ENCODE assay signal across 11 cellular contexts in genomic region chr7:158442260-158442659, GRCh38.
DNase-seq lines count a peak whose midpoint lies in the region; ATAC-seq, FAIRE-seq and TF ChIP-seq lines count a peak whose summit lies in the region.
"Had no signal": no experiment of that assay in that cellular context is flagged by ENCODE, and none has a peak within 500 bp of the region (broad histone marks: within the 10 kb centered on the region; RNA-seq: fewer than 3 reads in every experiment).

No MANE protein-coding gene starts in this region.

- peak; percentile 45; the same call in 1 of the 2 replicates for ATAC-seq in PC-3
- no peak for ATAC-seq in GM18861 (IDR thresholded peaks at IDR 0.05; ENCODE audit: unreplicated experiment)

- H3K4me3 ChIP-seq in PC-3 (ENCODE audit: low read length) (no peak overlapping the region), kidney (ENCODE audit: low read length in 2 of 2) (no peak overlapping the region)
- H3K4me3 ChIP-seq: coronary artery had no signal

- no TSS peak for BruUV-seq in PC-3 (replicated peaks; lab: Mats Ljungman, UMichigan)

- DNase-seq in COLO668 (lab: John Stamatoyannopoulos, UW; ENCODE audit: unreplicated experiment) (peak; percentile 10), HFFc6 (no peak), PC-3 (peak; percentile 56), kidney (no peak), posterior cingulate gyrus (no peak), GOT3 (lab: John Stamatoyannopoulos, UW) (no peak), ACHN (no peak)
- DNase-seq: activated CD4-positive, alpha-beta T cell treated with anti-CD3 and anti-CD28 coated beads, Interleukin-2, amount 10 ng/mL, durations not matched to agents 7 days and 5 days; NCI-H1105 treated with DMSO at 0.1 percent for 48 hours had no signal

- no peak overlapping the region for H3K27ac Mint-ChIP-seq in HFFc6
- H3K27ac Mint-ChIP-seq: activated CD4-positive, alpha-beta T cell treated with anti-CD3 and anti-CD28 coated beads, Interleukin-2, amount 10 ng/mL, durations not matched to agents 7 days and 5 days had no signal

- no peaks in the 10 kb centered on the region for H3K4me1 Mint-ChIP-seq in HFFc6 (ENCODE audit: low read depth)
- H3K4me1 Mint-ChIP-seq: activated CD4-positive, alpha-beta T cell treated with anti-CD3 and anti-CD28 coated beads, Interleukin-2, amount 10 ng/mL, durations not matched to agents 7 days and 5 days had no signal

- no peak overlapping the region for H3K27ac ChIP-seq in PC-3 (ENCODE audit: low read length)
- no peak overlapping the region for H3K27ac ChIP-seq in kidney (ENCODE audit: low read depth in 2 of 2, low read length in 2 of 2)
- H3K27ac ChIP-seq: coronary artery had no signal

- no peaks in the 10 kb centered on the region for H4K20me1 ChIP-seq in PC-3 (ENCODE audit: low read length)

- no peaks in the 10 kb centered on the region for H3K9me2 ChIP-seq in PC-3 (replicated peaks; ENCODE audit: low read length)

- no peaks in the 10 kb centered on the region for H3K79me2 ChIP-seq in PC-3 (ENCODE audit: low read length)

- H3K36me3 Mint-ChIP-seq in HFFc6 (ENCODE audit: low read depth), result peaks cover 5% of the 10 kb centered on the region; the same call in 1 of the 2 replicates

- H3K4me3 Mint-ChIP-seq in HFFc6, result no peak overlapping the region
- H3K4me3 Mint-ChIP-seq: activated CD4-positive, alpha-beta T cell treated with anti-CD3 and anti-CD28 coated beads, Interleukin-2, amount 10 ng/mL, durations not matched to agents 7 days and 5 days had no signal

- no peaks in the 10 kb centered on the region for H3F3A ChIP-seq in PC-3 (ENCODE audit: low read length, unreplicated experiment)

- TF ChIP-seq CTCF in HFFc6 (IDR thresholded peaks at IDR 0.05), result peak; percentile 35
- peak; percentile 60 for TF ChIP-seq CTCF in PC-3 (conservative IDR thresholded peaks at IDR 0.05; ENCODE audit: low read depth, low read length)
- TF ChIP-seq CTCF in kidney (IDR thresholded peaks at IDR 0.05; ENCODE audit: borderline replicate concordance, extremely low read depth, insufficient read depth), result peak; percentile 7

- H3K27me3 Mint-ChIP-seq in HFFc6 (ENCODE audit: insufficient read depth), result no peaks in the 10 kb centered on the region; the same call in 1 of the 2 replicates
- H3K27me3 Mint-ChIP-seq: activated CD4-positive, alpha-beta T cell treated with anti-CD3 and anti-CD28 coated beads, Interleukin-2, amount 10 ng/mL, durations not matched to agents 7 days and 5 days had no signal

- in situ Hi-C loops in ACHN (cut with HindIII; ENCODE audit: low pct_ligation_motif_present, low pct_unique_long_range_greater_than_20kb, low sequenced_read_pairs), result no loop called here

- H3K27me3 ChIP-seq in PC-3 (ENCODE audit: low read length), result peaks cover 5% of the 10 kb centered on the region; the same call in 1 of the 2 replicates

- intact Hi-C loops in PC-3 (cut with micrococcal nuclease), result no loop called here
- intact Hi-C loops in kidney (cut with DNase I), result no loop called here
- intact Hi-C loops in posterior cingulate gyrus (cut with DNase I), result no loop called here

- H3K9ac ChIP-seq in PC-3 (ENCODE audit: low read length) (no peak overlapping the region), kidney (ENCODE audit: low read length in 2 of 2) (no peak overlapping the region)

- peaks cover 47% of the 10 kb centered on the region for H3K9me3 Mint-ChIP-seq in HFFc6

- no peak overlapping the region for H3K4me2 ChIP-seq in PC-3 (ENCODE audit: low read length)

- no peaks in the 10 kb centered on the region for H3K4me1 ChIP-seq in PC-3 (ENCODE audit: insufficient read depth, low read length)
- H3K4me1 ChIP-seq in kidney (ENCODE audit: control insufficient read depth in 1 of 2, insufficient read depth in 1 of 2, low read depth in 1 of 2, low read length in 2 of 2), result no peaks in the 10 kb centered on the region

- no peak for FAIRE-seq in kidney (lab: Jason Lieb, UNC)

- H2AFZ ChIP-seq in PC-3 (ENCODE audit: low read length), result no peak overlapping the region

- CTCF ChIA-PET in PC-3 (lab: Charles Lee), result no interaction called here

- H3K36me3 ChIP-seq in PC-3 (ENCODE audit: low read depth, low read length), result no peaks in the 10 kb centered on the region
- no peaks in the 10 kb centered on the region for H3K36me3 ChIP-seq in kidney (ENCODE audit: control insufficient read depth in 1 of 2, insufficient read depth in 2 of 2, low read length in 2 of 2)

- H3K9me3 ChIP-seq in PC-3 (ENCODE audit: low read length) (no peaks in the 10 kb centered on the region), kidney (ENCODE audit: control insufficient read depth in 1 of 2, low read length in 2 of 2) (no peaks in the 10 kb centered on the region)

- POLR2A ChIA-PET in PC-3 (lab: Charles Lee; ENCODE audit: unreplicated experiment), result no interaction called here

Comparison
In these comparisons a context has a peak if more than half of its experiments do, and no peak if none do; other contexts are left out.
1. DNase-seq: peak in COLO668 (single experiment) and PC-3 (single experiment); none in HFFc6 (single experiment), kidney (single experiment), posterior cingulate gyrus (0 of 10), GOT3 (single experiment) and ACHN (single experiment).
2. CTCF ChIP-seq: peak in every context shown above with its lines; median percentile 60 in PC-3; 35 in HFFc6; 7 in kidney.